ENCODE assay signal across 8 cellular contexts in genomic region chr15:26082069-26082832, GRCh38.
DNase-seq lines count a peak whose midpoint lies in the region; ATAC-seq, FAIRE-seq and TF ChIP-seq lines count a peak whose summit lies in the region.

No MANE protein-coding gene starts in this region.

- H3K9ac ChIP-seq in OCI-LY3 (ENCODE audit: low read length): peak overlapping the region; percentile 76

- peak overlapping the region; percentile 86 for H3K4me2 ChIP-seq in OCI-LY3 (ENCODE audit: low read length)

- peak; percentile 96 for ATAC-seq in GM21367 (IDR thresholded peaks at IDR 0.05; ENCODE audit: unreplicated experiment)

- H3K4me3 ChIP-seq in OCI-LY3 (ENCODE audit: low read length): peak overlapping the region; percentile 98

- H2AFZ ChIP-seq in OCI-LY3 (ENCODE audit: low read depth, low read length): peak overlapping the region; percentile 81

- no peak for TF ChIP-seq CTCF in OCI-LY3 (IDR thresholded peaks at IDR 0.05; ENCODE audit: low read depth, low read length)

- H3K36me3 ChIP-seq in OCI-LY3 (replicated peaks; ENCODE audit: low read depth, low read length): no peaks in the 10 kb centered on the region

- H3K9me3 ChIP-seq in OCI-LY3 (ENCODE audit: insufficient read depth, low read length): no peaks in the 10 kb centered on the region

- no peaks in the 10 kb centered on the region for H3K27me3 ChIP-seq in OCI-LY3 (ENCODE audit: low read depth, low read length)

- DNase-seq in COLO668 (lab: John Stamatoyannopoulos, UW; ENCODE audit: unreplicated experiment) (peak; percentile 96), HTR-8/SVneo (ENCODE audit: insufficient read length, low spot score) (peak; percentile 73), activated T-cell treated with anti-CD3 and anti-CD28 coated beads for 48 hours (ENCODE audit: low read depth) (peak; percentile 90), epithelial cell of prostate (ENCODE audit: low read depth, low spot score) (peak; percentile 72), middle frontal gyrus (ENCODE audit: extremely low spot score, low spot score) (peak; percentile 93)
- DNase-seq in stimulated activated CD8-positive, alpha-beta memory T cell treated with anti-CD3 and anti-CD28 coated beads, Interleukin-15, amount 100 ng/mL, for 48 hours (ENCODE audit: low read depth in 2 of 2): peak; percentile 90 to 91

- no peaks in the 10 kb centered on the region for H4K20me1 ChIP-seq in OCI-LY3 (ENCODE audit: insufficient read depth, low read length)

- no peaks in the 10 kb centered on the region for H3K79me2 ChIP-seq in OCI-LY3 (ENCODE audit: low read length)

- H3K4me1 ChIP-seq in OCI-LY3 (ENCODE audit: low read length): no peaks in the 10 kb centered on the region

- H3K27ac ChIP-seq in OCI-LY3 (ENCODE audit: low read length) (peak overlapping the region; percentile 65), epithelial cell of prostate (peak overlapping the region; percentile 59)

- FAIRE-seq in HTR-8/SVneo (lab: Jason Lieb, UNC): peak; percentile 31

Comparison
In these comparisons a context has a peak if more than half of its experiments do, and no peak if none do; other contexts are left out.
1. Peak in every context shown above with its lines: DNase-seq, ATAC-seq, H3K4me3 ChIP-seq and H3K27ac ChIP-seq.